ENCODE assay signal across 8 cellular contexts in the genomic region with DNA sequence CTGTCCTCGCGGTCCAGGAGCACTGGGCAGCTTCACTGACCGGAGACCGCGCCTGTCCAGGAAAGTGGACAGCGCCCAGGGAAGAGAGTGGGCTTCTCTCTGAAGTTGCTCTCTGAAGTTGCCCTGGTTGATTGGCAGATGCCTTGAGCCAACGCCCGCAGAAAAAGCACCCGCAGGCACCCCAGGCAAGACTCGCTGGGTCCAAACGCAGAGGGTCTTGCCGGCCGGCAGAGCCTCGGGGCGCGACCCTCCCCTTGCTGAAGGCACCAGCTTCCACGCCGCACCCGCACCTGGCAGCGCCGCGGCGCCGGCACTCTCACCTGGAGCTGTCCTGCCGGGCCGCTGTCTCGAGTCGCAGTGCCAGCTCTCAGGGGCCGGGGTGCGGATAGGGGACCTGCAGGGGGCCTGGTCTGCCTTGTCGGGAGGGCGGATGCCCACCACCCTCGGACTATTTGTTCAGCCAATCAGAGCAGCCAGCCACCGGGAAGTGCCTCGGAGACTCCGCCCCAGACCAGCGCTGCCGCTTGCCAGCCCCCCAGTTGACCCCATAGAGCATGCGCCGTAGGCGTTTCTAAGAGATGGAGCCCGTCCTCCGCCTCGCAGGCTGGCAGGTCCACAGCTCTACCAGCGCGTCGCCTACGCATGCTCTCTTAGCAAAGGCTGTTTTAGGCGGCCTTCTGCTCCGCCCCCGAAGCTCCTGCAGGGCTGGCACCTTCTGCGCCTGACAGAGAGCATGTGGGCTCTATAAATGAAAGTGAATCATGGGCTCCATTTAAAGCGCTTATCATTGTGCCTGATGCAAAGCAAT. TPM values are rescaled to one million over a fixed set of nuclear protein-coding genes. Genes with fewer than 3 reads are reported as not detected.
DNase-seq lines count a peak whose midpoint lies in the region; ATAC-seq lines count a peak whose summit lies in the region.

A gene (minus strand): TSS at position 359 of the 808 bp plus-strand sequence. CDS start 4,127 bp downstream, outside the sequence.

- H3K4ac ChIP-seq in mesendoderm (ENCODE audit: low read depth, low read length) = no peak within 1 kb of the TSS

- CTCF ChIA-PET in activated CD8-positive, alpha-beta memory T cell treated with anti-CD3 and anti-CD28 coated beads, Interleukin-2, amount 10 ng/mL, durations not matched to agents 7 days and 5 days (lab: Charles Lee) = interaction anchor here (0.7 to 2.0 kb wide), 9 partner anchors 34 to 311 kb away, joined by 3 to 12 read pairs (median 4); a partner anchor contains a TSS

- peak within 1 kb of the TSS; percentile 79 for H3K56ac ChIP-seq in mesendoderm (ENCODE audit: low read length)

- H3K4me1 ChIP-seq in NT2/D1 (ENCODE audit: insufficient read depth, insufficient read length) (no peaks in the 10 kb centered on the region), endocrine pancreas (ENCODE audit: control insufficient read depth, insufficient read depth, low read length) (no peaks in the 10 kb centered on the region), mesendoderm (ENCODE audit: control insufficient read depth, low read depth, low read length) (peaks cover 3% of the 10 kb centered on the region)

- peak within 1 kb of the TSS; percentile 88 for H3K4me3 Mint-ChIP-seq in activated CD8-positive, alpha-beta memory T cell treated with anti-CD3 and anti-CD28 coated beads, Interleukin-2, amount 10 ng/mL, durations not matched to agents 7 days and 5 days

- peak within 1 kb of the TSS; percentile 82 for H3K27ac Mint-ChIP-seq in activated CD8-positive, alpha-beta memory T cell treated with anti-CD3 and anti-CD28 coated beads, Interleukin-2, amount 10 ng/mL, durations not matched to agents 7 days and 5 days

- no peaks in the 10 kb centered on the region for H3K36me3 ChIP-seq in NT2/D1 (ENCODE audit: insufficient read depth, insufficient read length, low read length)
- no peaks in the 10 kb centered on the region for H3K36me3 ChIP-seq in endocrine pancreas (ENCODE audit: control insufficient read depth, insufficient read depth, low read length)
- no peaks in the 10 kb centered on the region for H3K36me3 ChIP-seq in mesendoderm (ENCODE audit: control insufficient read depth, insufficient read depth, low read length)

- H3K9me3 ChIP-seq in NT2/D1 (ENCODE audit: insufficient read depth, low read length) = peaks cover 13% of the 10 kb centered on the region; the same call in 1 of the 2 replicates
- H3K9me3 ChIP-seq in endocrine pancreas (ENCODE audit: control insufficient read depth, low read length) = no peaks in the 10 kb centered on the region

- peak within 1 kb of the TSS; percentile 48 for H3K23ac ChIP-seq in mesendoderm (ENCODE audit: low read length)

- H4K8ac ChIP-seq in mesendoderm (ENCODE audit: low read depth, low read length) = no peak within 1 kb of the TSS

- H2AK5ac ChIP-seq in mesendoderm (ENCODE audit: low read length) = no peak within 1 kb of the TSS

- H3K27me3 ChIP-seq in NT2/D1 (ENCODE audit: insufficient read depth, insufficient read length) (peaks cover 7% of the 10 kb centered on the region), endocrine pancreas (ENCODE audit: control insufficient read depth, insufficient read depth, low read length) (no peaks in the 10 kb centered on the region), mesendoderm (ENCODE audit: insufficient read depth, low read length, poor library complexity) (no peaks in the 10 kb centered on the region)

- peaks cover 10% of the 10 kb centered on the region for H3K9me3 Mint-ChIP-seq in activated CD8-positive, alpha-beta memory T cell treated with anti-CD3 and anti-CD28 coated beads, Interleukin-2, amount 10 ng/mL, durations not matched to agents 7 days and 5 days (ENCODE audit: low read depth)

- H3K27ac ChIP-seq in mesendoderm (ENCODE audit: low read depth, low read length) = no peak within 1 kb of the TSS

- no CpG with 5 or more reads among the region's 53 CpGs for WGBS in mesendoderm (ENCODE audit: extremely low coverage, insufficient coverage, low lambda C conversion rate)

- H3K9ac ChIP-seq in NT2/D1 (ENCODE audit: insufficient read length, low read depth) (peak within 1 kb of the TSS; percentile 82), endocrine pancreas (ENCODE audit: control insufficient read depth, insufficient read depth, low read length) (peak within 1 kb of the TSS; percentile 68), mesendoderm (ENCODE audit: low read length) (peak within 1 kb of the TSS; percentile 61)

- peaks cover 28% of the 10 kb centered on the region for H3K36me3 Mint-ChIP-seq in activated CD8-positive, alpha-beta memory T cell treated with anti-CD3 and anti-CD28 coated beads, Interleukin-2, amount 10 ng/mL, durations not matched to agents 7 days and 5 days

- H2BK5ac ChIP-seq in mesendoderm (ENCODE audit: low read length) = no peak within 1 kb of the TSS

- peaks cover 28% of the 10 kb centered on the region for H3K4me1 Mint-ChIP-seq in activated CD8-positive, alpha-beta memory T cell treated with anti-CD3 and anti-CD28 coated beads, Interleukin-2, amount 10 ng/mL, durations not matched to agents 7 days and 5 days

- H2BK15ac ChIP-seq in mesendoderm (replicated peaks; ENCODE audit: low read depth) = no peak within 1 kb of the TSS

- H3K18ac ChIP-seq in mesendoderm (ENCODE audit: low read length) = no peak within 1 kb of the TSS

- no peaks in the 10 kb centered on the region for H3K79me1 ChIP-seq in mesendoderm (ENCODE audit: low read length)

- no peak within 1 kb of the TSS for H2BK120ac ChIP-seq in mesendoderm (ENCODE audit: low read depth, low read length)

- no peaks in the 10 kb centered on the region for H3K79me2 ChIP-seq in mesendoderm (ENCODE audit: control insufficient read depth, insufficient read depth, low read length)

- no peak within 1 kb of the TSS for H4K5ac ChIP-seq in mesendoderm (ENCODE audit: low read length)

- DNase-seq in COR-L47 (lab: John Stamatoyannopoulos, UW) (peak; percentile 93), HUDEP-2 (lab: John Stamatoyannopoulos, UW; ENCODE audit: unreplicated experiment in 76 of 76) (peak; percentile 19 to 97 (median 93)), NT2/D1 (ENCODE audit: low read depth, low spot score) (peak; percentile 84), mesendoderm (peak; percentile 98)
- peak; percentile 97 for DNase-seq in activated CD8-positive, alpha-beta memory T cell treated with anti-CD3 and anti-CD28 coated beads, Interleukin-2, amount 10 ng/mL, durations not matched to agents 7 days and 5 days
- peak; percentile 86 for DNase-seq in stimulated activated CD8-positive, alpha-beta memory T cell treated with anti-CD3 and anti-CD28 coated beads, Interleukin-15, amount 100 ng/mL, for 1 hour (ENCODE audit: low read depth)

- H3K4me3 ChIP-seq in NT2/D1 (ENCODE audit: insufficient read length, low read depth) = peak within 1 kb of the TSS; percentile 75
- H3K4me3 ChIP-seq in endocrine pancreas (ENCODE audit: control insufficient read depth, insufficient read depth, low read length) = peak within 1 kb of the TSS; percentile 51
- peak within 1 kb of the TSS; percentile 67 for H3K4me3 ChIP-seq in mesendoderm (ENCODE audit: low read length)

- H3K27me3 Mint-ChIP-seq in activated CD8-positive, alpha-beta memory T cell treated with anti-CD3 and anti-CD28 coated beads, Interleukin-2, amount 10 ng/mL, durations not matched to agents 7 days and 5 days = peaks cover 14% of the 10 kb centered on the region

- peak; percentile 95 for ATAC-seq in GM21381 (IDR thresholded peaks at IDR 0.05; ENCODE audit: unreplicated experiment)
- ATAC-seq in activated CD8-positive, alpha-beta memory T cell treated with anti-CD3 and anti-CD28 coated beads, Interleukin-2, amount 10 ng/mL, durations not matched to agents 7 days and 5 days = peak; percentile 98

- peak within 1 kb of the TSS; percentile 79 for H3K4me2 ChIP-seq in mesendoderm (ENCODE audit: low read length)

RNA-seq across cellular contexts. Expression of the gene that starts here (rescaled TPM):
- total RNA-seq in activated CD8-positive, alpha-beta memory T cell treated with anti-CD3 and anti-CD28 coated beads, Interleukin-2, amount 10 ng/mL, durations not matched to agents 7 days and 5 days = 10 to 100 TPM; 24.0 to 28.5 TPM
- 39.3 TPM for polyA plus RNA-seq in mesendoderm (2013, experiment 1 of 2)
- 38.4 TPM for polyA plus RNA-seq in mesendoderm (2013, experiment 2 of 2)
